In the genomic region with DNA sequence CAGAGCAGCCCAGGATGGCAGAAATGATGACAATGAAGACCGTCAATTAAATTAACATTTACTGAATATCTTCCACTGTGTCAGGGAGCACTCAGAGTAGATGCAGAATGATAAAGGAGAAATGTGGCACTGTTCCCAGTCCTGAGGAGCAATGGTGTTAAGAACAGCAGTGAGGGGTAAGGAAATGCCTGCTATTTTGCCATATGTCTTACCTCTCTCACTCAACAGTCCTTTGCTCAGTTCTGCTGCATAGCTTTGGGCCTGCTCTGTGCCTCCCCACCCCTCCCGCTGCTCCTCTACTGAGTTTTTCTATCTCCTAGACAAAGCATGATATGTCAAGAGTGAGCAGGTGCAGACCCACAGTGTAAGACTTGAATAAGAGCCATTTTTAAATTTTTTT, we compare ENCODE assay signal across 14 cellular contexts.
DNase-seq lines count a peak whose midpoint lies in the region; ATAC-seq and TF ChIP-seq lines count a peak whose summit lies in the region.
"Had no signal": no experiment of that assay in that cellular context is flagged by ENCODE, and none has a peak within 500 bp of the region (broad histone marks: within the 10 kb centered on the region; RNA-seq: fewer than 3 reads in every experiment).

No MANE protein-coding gene starts in this region.

- H2AK5ac ChIP-seq in H9 (ENCODE audit: insufficient read length, low read length): no peak overlapping the region

- H3K9me3 ChIP-seq in cardiac muscle cell (ENCODE audit: low read depth) (no peaks in the 10 kb centered on the region), heart right ventricle (no peaks in the 10 kb centered on the region), aorta (ENCODE audit: control insufficient read depth, low read length) (no peaks in the 10 kb centered on the region), colonic mucosa (no peaks in the 10 kb centered on the region), H9 (ENCODE audit: control insufficient read depth, low read depth, low read length) (no peaks in the 10 kb centered on the region)
- H3K9me3 ChIP-seq: pancreas had no signal

- H2BK12ac ChIP-seq in H9 (ENCODE audit: insufficient read length, low read depth, low read length): no peak overlapping the region

- no peaks in the 10 kb centered on the region for H3K27me3 ChIP-seq in cardiac muscle cell
- no peaks in the 10 kb centered on the region for H3K27me3 ChIP-seq in heart right ventricle
- no peaks in the 10 kb centered on the region for H3K27me3 ChIP-seq in aorta (ENCODE audit: control insufficient read depth in 1 of 2, insufficient read depth in 2 of 2, low read length in 1 of 2)
- H3K27me3 ChIP-seq in colonic mucosa: no peaks in the 10 kb centered on the region
- no peaks in the 10 kb centered on the region for H3K27me3 ChIP-seq in H9 (ENCODE audit: insufficient read depth, low read length)
- H3K27me3 ChIP-seq: pancreas had no signal

- H3K79me2 ChIP-seq in H9 (ENCODE audit: insufficient read depth, low read length): no peaks in the 10 kb centered on the region

- H2BK20ac ChIP-seq in H9 (ENCODE audit: low read depth, low read length, poor library complexity, severe bottlenecking): no peak overlapping the region

- H3K36me3 ChIP-seq in cardiac muscle cell: no peaks in the 10 kb centered on the region
- H3K36me3 ChIP-seq in heart right ventricle: no peaks in the 10 kb centered on the region
- H3K36me3 ChIP-seq in aorta (ENCODE audit: control insufficient read depth in 1 of 2, insufficient read depth in 2 of 2, low read length in 1 of 2): no peaks in the 10 kb centered on the region
- H3K36me3 ChIP-seq in colonic mucosa: no peaks in the 10 kb centered on the region
- H3K36me3 ChIP-seq: pancreas had no signal

- no peak for TF ChIP-seq CTCF in cardiac muscle cell (IDR thresholded peaks at IDR 0.05; ENCODE audit: low read depth, low read length)
- no peak for TF ChIP-seq CTCF in heart right ventricle (IDR thresholded peaks at IDR 0.05)
- TF ChIP-seq CTCF in colonic mucosa (IDR thresholded peaks at IDR 0.05): no peak
- no peak for TF ChIP-seq CTCF in H9 (conservative IDR thresholded peaks at IDR 0.05)

- no peak overlapping the region for H3K18ac ChIP-seq in H9 (ENCODE audit: insufficient read length, low read depth, low read length)

- no peaks in the 10 kb centered on the region for H3K4me1 Mint-ChIP-seq in activated CD4-positive, alpha-beta memory T cell treated with anti-CD3 and anti-CD28 coated beads for 36 hours (ENCODE audit: low read depth)
- H3K4me1 Mint-ChIP-seq in H9: peaks cover 5 to 10% of the 10 kb centered on the region in 2 experiments
- H3K4me1 Mint-ChIP-seq: T-cell had no signal

- POLR2A ChIA-PET in activated CD4-positive, alpha-beta memory T cell treated with anti-CD3 and anti-CD28 coated beads for 36 hours (lab: Charles Lee): no interaction called here

- no peak overlapping the region for H3K14ac ChIP-seq in H9 (ENCODE audit: insufficient read depth, low read length)

- intact Hi-C loops in heart right ventricle (cut with DNase I): loop anchor here in 2 of 10 donors (10.0 kb wide), 2 partner anchors 1025 to 1225 kb away; no protein-coding TSS in a partner anchor
- intact Hi-C loops in aorta (cut with DNase I): no loop called here
- intact Hi-C loops in activated CD4-positive, alpha-beta memory T cell treated with anti-CD3 and anti-CD28 coated beads for 36 hours (cut with micrococcal nuclease): loop anchor here (10.0 kb wide), 1 partner anchor 1195 kb away; no protein-coding TSS in a partner anchor
- intact Hi-C loops in colonic mucosa (cut with DNase I): no loop called here

- 43 to 59% methylated on average over 2 of the region's 2 CpGs for WGBS in heart right ventricle, 2 donors
- 65 to 82% methylated on average over 2 of the region's 2 CpGs for WGBS in aorta, 2 donors
- no CpG with 5 or more reads among the region's 2 CpGs for WGBS in H9 (ENCODE audit: extremely low coverage, insufficient read length, low lambda C conversion rate)

- H3K4me1 ChIP-seq in cardiac muscle cell (ENCODE audit: low read depth) (peaks cover 28% of the 10 kb centered on the region), heart right ventricle (peaks cover 0 to 13% (median 0%) of the 10 kb centered on the region in 9 donors), aorta (ENCODE audit: control insufficient read depth in 1 of 2, insufficient read depth in 2 of 2, low read length in 2 of 2) (no peaks in the 10 kb centered on the region), colonic mucosa (no peaks in the 10 kb centered on the region), H9 (ENCODE audit: insufficient read depth, low read length) (no peaks in the 10 kb centered on the region)
- H3K4me1 ChIP-seq: pancreas had no signal

- no peak overlapping the region for H2BK120ac ChIP-seq in H9 (ENCODE audit: low read depth, low read length, poor library complexity, severe bottlenecking)

- CTCF ChIA-PET in activated CD4-positive, alpha-beta memory T cell treated with anti-CD3 and anti-CD28 coated beads for 36 hours (lab: Charles Lee): no interaction called here

- no peak overlapping the region for H3K4ac ChIP-seq in H9 (ENCODE audit: low read depth, low read length)

- no peaks in the 10 kb centered on the region for H3K9me3 Mint-ChIP-seq in activated CD4-positive, alpha-beta memory T cell treated with anti-CD3 and anti-CD28 coated beads for 36 hours
- H3K9me3 Mint-ChIP-seq in H9: no peaks in the 10 kb centered on the region
- H3K9me3 Mint-ChIP-seq: T-cell had no signal

- no peak overlapping the region for H2BK5ac ChIP-seq in H9 (ENCODE audit: insufficient read length, low read length)

- no peaks in the 10 kb centered on the region for H3K36me3 Mint-ChIP-seq in activated CD4-positive, alpha-beta memory T cell treated with anti-CD3 and anti-CD28 coated beads for 36 hours
- H3K36me3 Mint-ChIP-seq in H9 (ENCODE audit: insufficient read depth in 1 of 3, low read depth in 3 of 3): no peaks in the 10 kb centered on the region
- H3K36me3 Mint-ChIP-seq: activated naive CD8-positive, alpha-beta T cell; T-cell had no signal

- no peak overlapping the region for H3T11ph ChIP-seq in H9 (ENCODE audit: low read length)

- no peak overlapping the region for H2BK15ac ChIP-seq in H9 (ENCODE audit: low read depth, low read length)

- no peaks in the 10 kb centered on the region for H3K79me1 ChIP-seq in H9 (ENCODE audit: insufficient read depth, low read depth, low read length, poor library complexity, severe bottlenecking)

- no peaks in the 10 kb centered on the region for H4K20me1 ChIP-seq in H9 (ENCODE audit: control insufficient read depth, insufficient read depth, insufficient read length)

- H3K27ac ChIP-seq in cardiac muscle cell: peak overlapping the region; percentile 62
- no peak overlapping the region for H3K27ac ChIP-seq in heart right ventricle
- H3K27ac ChIP-seq in aorta (ENCODE audit: low read depth in 1 of 2, low read length in 2 of 2): no peak overlapping the region
- no peak overlapping the region for H3K27ac ChIP-seq in colonic mucosa
- no peak overlapping the region for H3K27ac ChIP-seq in H9 (ENCODE audit: insufficient read length, low read depth, low read length)
- H3K27ac ChIP-seq: pancreas had no signal

- H3K23me2 ChIP-seq in H9 (ENCODE audit: insufficient read length, low read depth, low read length, poor library complexity, severe bottlenecking): no peaks in the 10 kb centered on the region

- no peak overlapping the region for H3K56ac ChIP-seq in H9 (ENCODE audit: insufficient read length, low read depth, low read length)

- H3K9ac ChIP-seq in colonic mucosa (ENCODE audit: low read depth in 2 of 2, low read length in 2 of 2) (no peak overlapping the region), H9 (ENCODE audit: extremely low read depth, insufficient read length, low read length) (no peak overlapping the region)

- no peaks in the 10 kb centered on the region for H3K27me3 Mint-ChIP-seq in activated CD4-positive, alpha-beta memory T cell treated with anti-CD3 and anti-CD28 coated beads for 36 hours
- H3K27me3 Mint-ChIP-seq in H9 (ENCODE audit: low read depth): no peaks in the 10 kb centered on the region
- H3K27me3 Mint-ChIP-seq: activated naive CD8-positive, alpha-beta T cell; T-cell had no signal

- H4K91ac ChIP-seq in H9 (ENCODE audit: insufficient read length, low read depth, low read length): no peak overlapping the region

- H3K23ac ChIP-seq in H9 (ENCODE audit: insufficient read length, low read depth, low read length): no peak overlapping the region

- peak; percentile 9 to 61 for DNase-seq in cardiac muscle cell (ENCODE audit: low read depth in 1 of 2, low spot score in 1 of 2)
- DNase-seq in heart right ventricle: no peak
- peak; percentile 44 for DNase-seq in NCI-H2196 (lab: John Stamatoyannopoulos, UW; ENCODE audit: unreplicated experiment)
- peak; percentile 99 for DNase-seq in cerebellar cortex (ENCODE audit: low spot score)
- no peak for DNase-seq in aorta
- DNase-seq in activated CD4-positive, alpha-beta memory T cell treated with anti-CD3 and anti-CD28 coated beads for 36 hours: no peak
- no peak for DNase-seq in colonic mucosa
- DNase-seq in H9: no peak
- DNase-seq: activated CD4-positive, alpha-beta T cell treated with anti-CD3 and anti-CD28 coated beads for 1 hour; COR-L47; pancreas; stimulated activated CD4-positive, alpha-beta T cell treated with anti-CD3 and anti-CD28 coated beads, Interleukin-12 subunit alpha, Interleukin-12 subunit beta, amount 100 ng/mL, for 4 hours; T-cell had no signal

- ATAC-seq in heart right ventricle (no peak), aorta (ENCODE audit: low FRiP score) (peak; percentile 38)
- ATAC-seq: pancreas, T-cell had no signal

- H3K4me3 ChIP-seq in cardiac muscle cell (no peak overlapping the region), heart right ventricle (no peak overlapping the region), aorta (ENCODE audit: low read length in 2 of 2) (no peak overlapping the region), colonic mucosa (no peak overlapping the region)
- H3K4me3 ChIP-seq: pancreas had no signal

- H3K27ac Mint-ChIP-seq in activated CD4-positive, alpha-beta memory T cell treated with anti-CD3 and anti-CD28 coated beads for 36 hours: no peak overlapping the region
- 0 out of 7 replicates have a peak overlapping the region, but pooled peaks of 1 of the 3 experiments have one; percentile 44 for H3K27ac Mint-ChIP-seq in H9
- H3K27ac Mint-ChIP-seq: activated naive CD8-positive, alpha-beta T cell; T-cell had no signal

- no peak overlapping the region for H3K4me2 ChIP-seq in H9 (ENCODE audit: insufficient read depth, insufficient read length, low read length)

- no peak overlapping the region for H4K8ac ChIP-seq in H9 (replicated peaks; ENCODE audit: insufficient read length, low read depth, low read length)

- H4K5ac ChIP-seq in H9 (ENCODE audit: insufficient read length, low read depth, low read length): no peak overlapping the region

- no peak overlapping the region for H3K4me3 Mint-ChIP-seq in activated CD4-positive, alpha-beta memory T cell treated with anti-CD3 and anti-CD28 coated beads for 36 hours
- H3K4me3 Mint-ChIP-seq in H9: no peak overlapping the region
- H3K4me3 Mint-ChIP-seq: activated naive CD8-positive, alpha-beta T cell; T-cell had no signal

- H2AFZ ChIP-seq in H9 (ENCODE audit: low read length): no peak overlapping the region

Comparison
In these comparisons a context has a peak if more than half of its experiments do, and no peak if none do; other contexts are left out.
1. DNase-seq: peak in cardiac muscle cell (2 of 2), NCI-H2196 (single experiment) and cerebellar cortex (single experiment); none in heart right ventricle (0 of 2), aorta (0 of 2), activated CD4-positive, alpha-beta memory T cell treated with anti-CD3 and anti-CD28 coated beads for 36 hours (single experiment), colonic mucosa (single experiment) and H9 (single experiment).